In genomic region chr15:98823012-98823458, GRCh38 we compare ENCODE assay signal across 11 cellular contexts.
DNase-seq lines count a peak whose midpoint lies in the region; ATAC-seq and TF ChIP-seq lines count a peak whose summit lies in the region.
"Had no signal": no experiment of that assay in that cellular context is flagged by ENCODE, and none has a peak within 500 bp of the region (broad histone marks: within the 10 kb centered on the region; RNA-seq: fewer than 3 reads in every experiment).

No MANE protein-coding gene starts in this region.

- DNase-seq in ELF-1 (ENCODE audit: low read depth, low spot score) (peak; percentile 85), NCI-H187 treated with DMSO at 0.1 percent for 48 hours (lab: John Stamatoyannopoulos, UW) (peak; percentile 84), dermis blood vessel endothelial cell (peak; percentile 59), osteoblast (ENCODE audit: insufficient read length, low spot score, missing footprints) (peak; percentile 54), NCI-H1105 treated with DMSO at 0.1 percent for 48 hours (lab: John Stamatoyannopoulos, UW) (no peak)
- DNase-seq: activated naive CD8-positive, alpha-beta T cell treated with anti-CD3 and anti-CD28 coated beads, Interleukin-2, amount 10 ng/mL, durations not matched to agents 7 days and 5 days; naive thymus-derived CD8-positive, alpha-beta T cell; NCI-H1930 had no signal

- H4K20me1 ChIP-seq in osteoblast (ENCODE audit: insufficient read depth, low read length): peaks cover under 1% of the 10 kb centered on the region

- H3K79me2 ChIP-seq in osteoblast (ENCODE audit: insufficient read depth, low read length): peaks cover 29% of the 10 kb centered on the region

- peaks cover 8% of the 10 kb centered on the region for H3K4me1 ChIP-seq in osteoblast (ENCODE audit: insufficient read depth, low read length)

- H2AFZ ChIP-seq in osteoblast (ENCODE audit: low read length): peak overlapping the region; percentile 44

- H3K27me3 ChIP-seq in osteoblast (ENCODE audit: insufficient read depth, low read length): no peaks in the 10 kb centered on the region

- H3K9me3 ChIP-seq in osteoblast (ENCODE audit: low read depth, low read length): peaks cover 5% of the 10 kb centered on the region

- ATAC-seq in GM18873 (IDR thresholded peaks at IDR 0.05; ENCODE audit: low FRiP score, unreplicated experiment): no peak
- ATAC-seq in GM19455 (IDR thresholded peaks at IDR 0.05; ENCODE audit: unreplicated experiment): no peak
- no peak for ATAC-seq in HG03196 (IDR thresholded peaks at IDR 0.05; ENCODE audit: unreplicated experiment)
- ATAC-seq: naive thymus-derived CD8-positive, alpha-beta T cell had no signal

- H3K4me2 ChIP-seq in osteoblast (ENCODE audit: insufficient read depth, low read length): peak overlapping the region; percentile 58

- peak overlapping the region; percentile 17 for H3K27ac ChIP-seq in osteoblast (ENCODE audit: low read depth, low read length)

- H3K36me3 ChIP-seq in osteoblast (ENCODE audit: insufficient read depth, low read length): no peaks in the 10 kb centered on the region

- H3K4me3 ChIP-seq in osteoblast (ENCODE audit: insufficient read depth, low read length): peak overlapping the region; percentile 47

- TF ChIP-seq CTCF in osteoblast (IDR thresholded peaks at IDR 0.05; ENCODE audit: extremely low read depth, low read depth, low read length): no peak
